Comparison of ENCODE assay signal across 25 cellular contexts in genomic region chr9:89619739-89620138, GRCh38.
"Had no signal": no experiment of that assay in that cellular context is flagged by ENCODE, and none has a peak within 500 bp of the region (broad histone marks: within the 10 kb centered on the region; RNA-seq: fewer than 3 reads in every experiment).

No MANE protein-coding gene starts in this region.

- H3K4me3 ChIP-seq: ovary, prostate gland, spleen, thoracic aorta had no signal

- H3K4me1 Mint-ChIP-seq: activated CD4-positive, alpha-beta T cell treated with anti-CD3 and anti-CD28 coated beads, Interleukin-2, amount 10 ng/mL, durations not matched to agents 7 days and 5 days; activated naive CD4-positive, alpha-beta T cell treated with anti-CD3 and anti-CD28 coated beads, Interleukin-2, amount 10 ng/mL, durations not matched to agents 7 days and 5 days had no signal

- H3K36me3 Mint-ChIP-seq: activated CD8-positive, alpha-beta memory T cell treated with anti-CD3 and anti-CD28 coated beads, Interleukin-2, amount 10 ng/mL, durations not matched to agents 7 days and 5 days; activated naive CD4-positive, alpha-beta T cell treated with anti-CD3 and anti-CD28 coated beads, Interleukin-2, amount 10 ng/mL, durations not matched to agents 7 days and 5 days; natural killer cell treated with Interleukin-12 subunit alpha and Interleukin-12 subunit beta and Interleukin-15 and Interleukin-18, amount 100 ng/mL, for 72 hours had no signal

- H3K27me3 Mint-ChIP-seq: activated CD8-positive, alpha-beta T cell treated with anti-CD3 and anti-CD28 coated beads for 36 hours had no signal

- H3K27ac ChIP-seq: neutrophil, ovary, spleen, thoracic aorta had no signal

- H3K9me3 Mint-ChIP-seq: activated CD4-positive, alpha-beta T cell treated with anti-CD3 and anti-CD28 coated beads, Interleukin-2, amount 10 ng/mL, durations not matched to agents 7 days and 5 days; activated CD8-positive, alpha-beta T cell treated with anti-CD3 and anti-CD28 coated beads for 36 hours; activated naive CD4-positive, alpha-beta T cell treated with anti-CD3 and anti-CD28 coated beads, Interleukin-2, amount 10 ng/mL, durations not matched to agents 7 days and 5 days; dendritic cell treated with granulocyte-macrophage colony-stimulating factor and Interleukin-4, amounts not matched to agents 40 ng/mL and 50 ng/mL, for 4 days; natural killer cell treated with Interleukin-12 subunit alpha and Interleukin-12 subunit beta and Interleukin-15 and Interleukin-18, amount 100 ng/mL, for 72 hours; T-helper 1 cell treated with Interleukin-12 subunit alpha and Interleukin-12 subunit beta and Interleukin-4 antibody, amounts not matched to agents 30 μg/mL and 1 μg/mL, for 36 hours had no signal

- H3K4me3 Mint-ChIP-seq: activated CD4-positive, alpha-beta T cell treated with anti-CD3 and anti-CD28 coated beads, Interleukin-2, amount 10 ng/mL, durations not matched to agents 7 days and 5 days; activated CD8-positive, alpha-beta memory T cell treated with anti-CD3 and anti-CD28 coated beads, Interleukin-2, amount 10 ng/mL, durations not matched to agents 7 days and 5 days; activated CD8-positive, alpha-beta T cell treated with anti-CD3 and anti-CD28 coated beads for 36 hours; activated naive CD4-positive, alpha-beta T cell treated with anti-CD3 and anti-CD28 coated beads, Interleukin-2, amount 10 ng/mL, durations not matched to agents 7 days and 5 days; dendritic cell treated with granulocyte-macrophage colony-stimulating factor and Interleukin-4, amounts not matched to agents 40 ng/mL and 50 ng/mL, for 4 days; natural killer cell treated with Interleukin-12 subunit alpha and Interleukin-12 subunit beta and Interleukin-15 and Interleukin-18, amount 100 ng/mL, for 72 hours; T-helper 1 cell treated with Interleukin-12 subunit alpha and Interleukin-12 subunit beta and Interleukin-4 antibody, amounts not matched to agents 30 μg/mL and 1 μg/mL, for 36 hours had no signal

- H3K36me3 ChIP-seq: neutrophil, ovary, prostate gland, spleen, thoracic aorta had no signal

- H3K9me3 ChIP-seq: neutrophil, ovary, prostate gland, spleen, thoracic aorta had no signal

- ATAC-seq: activated CD8-positive, alpha-beta memory T cell treated with anti-CD3 and anti-CD28 coated beads, Interleukin-2, amount 10 ng/mL, durations not matched to agents 7 days and 5 days; left ventricle myocardium superior; natural killer cell treated with Interleukin-12 subunit alpha and Interleukin-12 subunit beta and Interleukin-15 and Interleukin-18, amount 100 ng/mL, for 72 hours had no signal

- FAIRE-seq: bronchial epithelial cell had no signal

- DNase-seq: activated CD4-positive, alpha-beta T cell treated with anti-CD3 and anti-CD28 coated beads, Interleukin-2, amount 10 ng/mL, durations not matched to agents 7 days and 5 days; activated CD8-positive, alpha-beta memory T cell treated with anti-CD3 and anti-CD28 coated beads, Interleukin-2, amount 10 ng/mL, durations not matched to agents 7 days and 5 days; activated CD8-positive, alpha-beta T cell treated with anti-CD3 and anti-CD28 coated beads for 36 hours; activated effector memory CD4-positive, alpha-beta T cell treated with anti-CD3 and anti-CD28 coated beads, Interleukin-2, amount 50 U/mL, for 16 hours; activated naive CD4-positive, alpha-beta T cell treated with anti-CD3 and anti-CD28 coated beads, Interleukin-2, amount 10 ng/mL, durations not matched to agents 7 days and 5 days; activated T-cell treated with anti-CD3 and anti-CD28 coated beads for 4 hours; amygdala; effector CD4-positive, alpha-beta T cell; erythroblast; foreskin melanocyte; hypothalamus; left ventricle myocardium superior; mammary epithelial cell; midbrain; ovary; spleen; stimulated activated CD4-positive, alpha-beta T cell treated with anti-CD3 and anti-CD28 coated beads, Interleukin-4, amount 100 ng/mL, for 1 hour; stimulated activated naive CD4-positive, alpha-beta T cell had no signal

- H3K27me3 ChIP-seq: neutrophil, ovary had no signal

- H3K27ac Mint-ChIP-seq: activated CD4-positive, alpha-beta T cell treated with anti-CD3 and anti-CD28 coated beads, Interleukin-2, amount 10 ng/mL, durations not matched to agents 7 days and 5 days; activated CD8-positive, alpha-beta memory T cell treated with anti-CD3 and anti-CD28 coated beads, Interleukin-2, amount 10 ng/mL, durations not matched to agents 7 days and 5 days; activated CD8-positive, alpha-beta T cell treated with anti-CD3 and anti-CD28 coated beads for 36 hours; activated naive CD4-positive, alpha-beta T cell treated with anti-CD3 and anti-CD28 coated beads, Interleukin-2, amount 10 ng/mL, durations not matched to agents 7 days and 5 days; dendritic cell treated with granulocyte-macrophage colony-stimulating factor and Interleukin-4, amounts not matched to agents 40 ng/mL and 50 ng/mL, for 4 days; natural killer cell treated with Interleukin-12 subunit alpha and Interleukin-12 subunit beta and Interleukin-15 and Interleukin-18, amount 100 ng/mL, for 72 hours; T-helper 1 cell treated with Interleukin-12 subunit alpha and Interleukin-12 subunit beta and Interleukin-4 antibody, amounts not matched to agents 30 μg/mL and 1 μg/mL, for 36 hours had no signal
